In the genomic region with DNA sequence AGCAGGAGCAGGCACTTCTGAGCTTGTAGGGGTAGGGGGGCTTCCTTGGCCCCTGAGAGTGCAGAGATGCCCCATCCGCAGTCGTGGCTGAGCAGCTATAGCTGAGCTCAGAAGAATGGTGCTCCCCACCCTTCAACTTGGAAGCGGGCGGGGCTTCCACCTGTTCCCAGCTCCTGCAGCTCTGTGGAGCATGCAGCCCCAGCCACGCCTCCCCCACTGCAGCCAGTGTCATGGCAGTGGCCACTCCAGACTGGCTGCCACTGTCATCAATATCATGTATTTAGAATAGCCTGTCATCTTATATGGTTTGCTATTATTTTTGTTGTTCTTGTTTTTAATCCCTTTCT, we compare ENCODE assay signal across 19 cellular contexts.
DNase-seq lines count a peak whose midpoint lies in the region; ATAC-seq, FAIRE-seq and TF ChIP-seq lines count a peak whose summit lies in the region.
"Had no signal": no experiment of that assay in that cellular context is flagged by ENCODE, and none has a peak within 500 bp of the region (broad histone marks: within the 10 kb centered on the region; RNA-seq: fewer than 3 reads in every experiment).

No MANE protein-coding gene starts in this region.

- H3K79me2 ChIP-seq in H1 (ENCODE audit: control insufficient read depth in 1 of 2, insufficient read depth in 2 of 2, low read length in 2 of 2) = no peaks in the 10 kb centered on the region

- no peak overlapping the region for H4K91ac ChIP-seq in H1 (replicated peaks; ENCODE audit: insufficient read length, low read length)

- H3K36me3 ChIP-seq in H1 (ENCODE audit: control insufficient read depth in 2 of 4, insufficient read depth in 4 of 4, low read length in 3 of 4) = no peaks in the 10 kb centered on the region
- no peaks in the 10 kb centered on the region for H3K36me3 ChIP-seq in spleen
- H3K36me3 ChIP-seq: BLaER1 had no signal

- no peaks in the 10 kb centered on the region for H3K4me1 ChIP-seq in H1 (replicated peaks in 1 of 4; ENCODE audit: control insufficient read depth in 3 of 4, insufficient read depth in 4 of 4, low read length in 3 of 4)
- no peaks in the 10 kb centered on the region for H3K4me1 ChIP-seq in spleen
- H3K4me1 ChIP-seq: BLaER1 had no signal

- H3K27me3 ChIP-seq in H1 (replicated peaks in 1 of 4; ENCODE audit: control insufficient read depth in 3 of 4, extremely low read depth in 1 of 4, insufficient read depth in 3 of 4, low read length in 3 of 4) (no peaks in the 10 kb centered on the region), spleen (replicated peaks in 1 of 7) (no peaks in the 10 kb centered on the region)
- H3K27me3 ChIP-seq: BLaER1 had no signal

- H2AK5ac ChIP-seq in H1 (ENCODE audit: low read depth, low read length) = no peak overlapping the region

- H3K4me1 Mint-ChIP-seq in stimulated activated naive CD8-positive, alpha-beta T cell treated with anti-CD3 and anti-CD28 coated beads, Interleukin-15, amount 100 ng/mL, for 72 hours = no peaks in the 10 kb centered on the region
- H3K4me1 Mint-ChIP-seq: IgD-negative memory B cell had no signal

- no peak for TF ChIP-seq EP300 in H1 (IDR thresholded peaks at IDR 0.05; ENCODE audit: borderline replicate concordance in 1 of 2, low read depth in 2 of 2, low read length in 2 of 2)

- 0 out of 2 replicates have a peak overlapping the region, but pooled peaks have one; percentile 12 for H4K8ac ChIP-seq in H1 (ENCODE audit: extremely low read depth, insufficient read depth, low read length)

- H3K56ac ChIP-seq in H1 (replicated peaks; ENCODE audit: insufficient read length, low read depth, low read length) = no peak overlapping the region

- POLR2A ChIA-PET in H1 (lab: Charles Lee; ENCODE audit: partially characterized antibody) = no interaction called here

- H3K18ac ChIP-seq in H1 (ENCODE audit: extremely low read depth, low read length) = no peak overlapping the region

- H3K23me2 ChIP-seq in H1 (ENCODE audit: low read depth, low read length) = no peaks in the 10 kb centered on the region

- no peaks in the 10 kb centered on the region for H3K79me1 ChIP-seq in H1 (ENCODE audit: low read depth, low read length)

- H2BK15ac ChIP-seq in H1 (ENCODE audit: low read length) = no peak overlapping the region

- H3K9me3 Mint-ChIP-seq in stimulated activated naive CD8-positive, alpha-beta T cell treated with anti-CD3 and anti-CD28 coated beads, Interleukin-15, amount 100 ng/mL, for 72 hours = peaks cover 13 to 39% of the 10 kb centered on the region in 2 donors

- no peak overlapping the region for H2BK12ac ChIP-seq in H1 (ENCODE audit: low read depth, low read length)

- TF ChIP-seq RAD21 in H1 (IDR thresholded peaks at IDR 0.05 in 1 of 2, conservative IDR thresholded peaks at IDR 0.05 in 1 of 2; ENCODE audit: low read depth in 2 of 2, low read length in 2 of 2) = no peak

- H4K5ac ChIP-seq in H1 (ENCODE audit: insufficient read length, low read depth, low read length) = no peak overlapping the region

- H3K27me3 Mint-ChIP-seq in stimulated activated naive CD8-positive, alpha-beta T cell treated with anti-CD3 and anti-CD28 coated beads, Interleukin-15, amount 100 ng/mL, for 72 hours = no peaks in the 10 kb centered on the region
- H3K27me3 Mint-ChIP-seq: IgD-negative memory B cell had no signal

- TF ChIP-seq POLR2A in H1 (IDR thresholded peaks at IDR 0.05; ENCODE audit: control extremely low read depth in 1 of 2, low read depth in 2 of 2, low read length in 2 of 2) (no peak), spleen (IDR thresholded peaks at IDR 0.05) (no peak)

- no peak overlapping the region for H3K23ac ChIP-seq in H1 (ENCODE audit: insufficient read length)

- no peak overlapping the region for H3K4me3 ChIP-seq in H1 (ENCODE audit: extremely low read depth in 1 of 4, insufficient read depth in 2 of 4, low read depth in 3 of 4, low read length in 4 of 4)
- H3K4me3 ChIP-seq in spleen = no peak overlapping the region
- H3K4me3 ChIP-seq: BLaER1, GM23248 had no signal

- H3K27ac ChIP-seq in H1 (ENCODE audit: low read depth, low read length) = no peak overlapping the region
- H3K27ac ChIP-seq in spleen = no peak overlapping the region
- H3K27ac ChIP-seq: BLaER1, GM23248 had no signal

- no peak overlapping the region for H3K4me2 ChIP-seq in H1 (ENCODE audit: insufficient read depth in 1 of 2, low read depth in 2 of 2, low read length in 2 of 2)
- H3K4me2 ChIP-seq: BLaER1 had no signal

- no peak overlapping the region for H3K14ac ChIP-seq in H1 (ENCODE audit: insufficient read length)

- ATAC-seq in stimulated activated naive CD8-positive, alpha-beta T cell treated with anti-CD3 and anti-CD28 coated beads, Interleukin-15, amount 100 ng/mL, for 72 hours = peak; percentile 12
- ATAC-seq in stimulated activated naive CD8-positive, alpha-beta T cell treated with anti-CD3 and anti-CD28 coated beads, Interleukin-15, Interleukin-2, amounts not matched to agents 100 U/mL and 50 U/mL, for 24 hours = no peak
- no peak for ATAC-seq in HG03097 (IDR thresholded peaks at IDR 0.05; ENCODE audit: low FRiP score, unreplicated experiment)
- ATAC-seq: CD8-positive, alpha-beta T cell; HCT116 had no signal

- H3K4ac ChIP-seq in H1 (replicated peaks; ENCODE audit: insufficient read length, low read depth, low read length) = no peak overlapping the region

- H2AFZ ChIP-seq in H1 (ENCODE audit: low read length) = no peak overlapping the region
- H2AFZ ChIP-seq: GM23248 had no signal

- no peak for TF ChIP-seq CTCF in H1 (IDR thresholded peaks at IDR 0.05; ENCODE audit: control extremely low read depth in 1 of 3, insufficient read depth in 1 of 3, low read depth in 1 of 3, low read length in 3 of 3)
- no peak for TF ChIP-seq CTCF in spleen (IDR thresholded peaks at IDR 0.05 in 8 of 11, conservative IDR thresholded peaks at IDR 0.05 in 3 of 11)

- 93% methylated on average over 5 of the region's 5 CpGs; no CpG with 5 or more reads in 1 of the 2 experiments for WGBS in H1 (ENCODE audit: extremely low coverage in 1 of 2, insufficient coverage in 1 of 2, insufficient read length in 1 of 2, insufficient replicate concordance in 2 of 2, low coverage in 1 of 2, low lambda C conversion rate in 2 of 2, missing lambda C conversion rate in 1 of 2), 2 experiments
- 83 to 93% (median 90%) methylated on average over 4 to 5 of the region's 5 CpGs for WGBS in spleen, 5 donors

- H2BK20ac ChIP-seq in H1 (ENCODE audit: low read length) = no peak overlapping the region

- H3K9me3 ChIP-seq in H1 (ENCODE audit: insufficient read depth in 2 of 2, low read depth in 1 of 2, low read length in 1 of 2) = no peaks in the 10 kb centered on the region; a peak in 1 of 4 replicates
- peaks cover 0 to 12% (median 0%) of the 10 kb centered on the region in 8 donors for H3K9me3 ChIP-seq in spleen
- H3K9me3 ChIP-seq: BLaER1 had no signal

- H3K4me3 Mint-ChIP-seq in stimulated activated naive CD8-positive, alpha-beta T cell treated with anti-CD3 and anti-CD28 coated beads, Interleukin-15, amount 100 ng/mL, for 72 hours = no peak overlapping the region
- H3K4me3 Mint-ChIP-seq: CD8-positive, alpha-beta T cell; IgD-negative memory B cell had no signal

- H3K27ac Mint-ChIP-seq in stimulated activated naive CD8-positive, alpha-beta T cell treated with anti-CD3 and anti-CD28 coated beads, Interleukin-15, amount 100 ng/mL, for 72 hours = no peak overlapping the region
- H3K27ac Mint-ChIP-seq: CD8-positive, alpha-beta T cell; IgD-negative memory B cell had no signal

- no peaks in the 10 kb centered on the region for H4K20me1 ChIP-seq in H1 (replicated peaks in 1 of 2; ENCODE audit: control insufficient read depth in 1 of 2, insufficient read depth in 2 of 2, low read length in 2 of 2)
- H4K20me1 ChIP-seq: BLaER1 had no signal

- H3K9ac ChIP-seq in H1 (replicated peaks in 1 of 4; ENCODE audit: extremely low read depth in 1 of 4, low read depth in 3 of 4, low read length in 3 of 4) = no peak overlapping the region
- H3K9ac ChIP-seq: BLaER1, GM23248 had no signal

- no peak overlapping the region for H2BK120ac ChIP-seq in H1 (replicated peaks; ENCODE audit: low read depth, low read length)

- intact Hi-C loops in spleen (cut with DNase I; ENCODE audit: low total_unique reads) = no loop called here

- FAIRE-seq in H1 (lab: Jason Lieb, UNC) = no peak
- FAIRE-seq: GM12891 had no signal

- no peak overlapping the region for H2BK5ac ChIP-seq in H1 (ENCODE audit: low read depth, low read length)

- no peak for DNase-seq in stimulated activated naive CD8-positive, alpha-beta T cell treated with anti-CD3 and anti-CD28 coated beads, Interleukin-15, amount 100 ng/mL, for 72 hours
- DNase-seq in stimulated activated naive CD8-positive, alpha-beta T cell treated with anti-CD3 and anti-CD28 coated beads, Interleukin-15, Interleukin-2, amounts not matched to agents 100 U/mL and 50 U/mL, for 24 hours = no peak
- DNase-seq in H1 (ENCODE audit: low read depth in 1 of 2, low spot score in 2 of 2) (no peak), spleen (peak; percentile 71), HK-2 (ENCODE audit: unreplicated experiment) (no peak), AG08395 (ENCODE audit: low spot score) (no peak)
- DNase-seq: Calu3; CD8-positive, alpha-beta T cell; DMS153; GM23248; NCI-H1694 treated with DMSO at 0.1 percent for 48 hours; NCI-H2081 treated with DMSO at 0.1 percent for 48 hours; NCI-H2171 treated with DMSO at 0.1 percent for 48 hours; NCI-H524 treated with DMSO at 0.1 percent for 48 hours had no signal

- CTCF ChIA-PET in H1 (lab: Charles Lee; ENCODE audit: partially characterized antibody) = interaction anchor here (4.7 kb wide), 1 partner anchor 185 kb away, joined by 23 read pairs; no protein-coding TSS in a partner anchor

TF ChIP-seq in H1, 55 proteins besides CTCF, POLR2A, EP300 and RAD21:
- TF ChIP-seq TBP (IDR thresholded peaks at IDR 0.05; ENCODE audit: low read depth, low read length) (no peak), POU5F1 (IDR thresholded peaks at IDR 0.05; ENCODE audit: low read depth, low read length) (no peak), NANOG (IDR thresholded peaks at IDR 0.05; ENCODE audit: insufficient read depth, low read depth, low read length, poor library complexity, severe bottlenecking) (no peak), CBX5 (IDR thresholded peaks at IDR 0.05; ENCODE audit: low read depth, low read length) (no peak), SP4 (IDR thresholded peaks at IDR 0.05; ENCODE audit: low read length) (no peak), SRF (IDR thresholded peaks at IDR 0.05; ENCODE audit: low read depth, low read length) (no peak), TCF12 (IDR thresholded peaks at IDR 0.05; ENCODE audit: low read depth, low read length) (no peak), GABPA (IDR thresholded peaks at IDR 0.05; ENCODE audit: borderline replicate concordance, insufficient read depth, low read length) (no peak), SP2 (IDR thresholded peaks at IDR 0.05; ENCODE audit: low read length) (no peak), RXRA (IDR thresholded peaks at IDR 0.05; ENCODE audit: insufficient read depth, low read depth, low read length) (no peak), MAFK (IDR thresholded peaks at IDR 0.05; ENCODE audit: low read depth, low read length) (no peak)
- TF ChIP-seq, protein P1, sequence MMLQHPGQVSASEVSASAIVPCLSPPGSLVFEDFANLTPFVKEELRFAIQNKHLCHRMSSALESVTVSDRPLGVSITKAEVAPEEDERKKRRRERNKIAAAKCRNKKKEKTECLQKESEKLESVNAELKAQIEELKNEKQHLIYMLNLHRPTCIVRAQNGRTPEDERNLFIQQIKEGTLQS (IDR thresholded peaks at IDR 0.05; ENCODE audit: insufficient read depth, low read depth, low read length) = no peak
